1 cellular context compared by ENCODE assay signal in genomic region chr1:25586181-25586588, GRCh38.
TF ChIP-seq lines count a peak whose summit lies in the region.

No MANE protein-coding gene starts in this region.

TF ChIP-seq in WTC11, 78 proteins besides CTCF, POLR2A, EP300 and RAD21:
- no peak for TF ChIP-seq ZNF263 (CRISPR knock-in tag; IDR thresholded peaks at IDR 0.05; ENCODE audit: low read depth)
- TF ChIP-seq ZNF416 (CRISPR knock-in tag; IDR thresholded peaks at IDR 0.05): no peak
- TF ChIP-seq ATF1 (CRISPR knock-in tag; IDR thresholded peaks at IDR 0.05): no peak
- TF ChIP-seq OVOL2 (CRISPR knock-in tag; IDR thresholded peaks at IDR 0.05; ENCODE audit: borderline replicate concordance): no peak
- no peak for TF ChIP-seq E2F1 (CRISPR knock-in tag; IDR thresholded peaks at IDR 0.05)
- TF ChIP-seq GTF2I (CRISPR knock-in tag; conservative IDR thresholded peaks at IDR 0.05): no peak
- no peak for TF ChIP-seq ZSCAN18 (CRISPR knock-in tag; IDR thresholded peaks at IDR 0.05)
- TF ChIP-seq MAX (CRISPR knock-in tag; IDR thresholded peaks at IDR 0.05): no peak
- no peak for TF ChIP-seq ZNF532 (CRISPR knock-in tag; IDR thresholded peaks at IDR 0.05; ENCODE audit: borderline replicate concordance)
- TF ChIP-seq TEAD4 (CRISPR knock-in tag; IDR thresholded peaks at IDR 0.05): no peak
- no peak for TF ChIP-seq ZNF281 (CRISPR knock-in tag; IDR thresholded peaks at IDR 0.05)
